In the genomic region with DNA sequence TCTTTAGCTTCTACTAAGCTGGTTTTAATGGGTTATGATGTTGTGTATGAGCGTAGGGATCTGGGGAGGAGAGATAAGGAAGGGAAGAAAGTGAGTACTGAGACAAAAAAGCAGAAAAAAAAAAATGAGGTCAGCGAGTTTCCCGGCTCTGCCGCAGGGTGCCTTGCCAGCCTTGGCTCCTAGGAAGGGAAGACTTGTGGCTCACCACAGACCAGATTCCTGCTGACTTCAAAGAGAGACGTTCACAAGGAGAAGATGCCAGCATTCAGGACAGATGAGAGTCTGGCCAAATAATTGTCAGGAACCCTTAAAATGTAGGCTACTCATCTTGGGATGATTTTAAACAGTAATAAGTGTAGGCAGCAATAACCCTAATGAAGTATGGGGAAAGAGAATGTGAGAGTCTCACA, we compare ENCODE assay signal across 9 cellular contexts. TPM values are rescaled to one million over a fixed set of nuclear protein-coding genes. Genes with fewer than 3 reads are reported as not detected.
DNase-seq lines count a peak whose midpoint lies in the region; ATAC-seq, FAIRE-seq and TF ChIP-seq lines count a peak whose summit lies in the region.
"Had no signal": no experiment of that assay in that cellular context is flagged by ENCODE, and none has a peak within 500 bp of the region (broad histone marks: within the 10 kb centered on the region; RNA-seq: fewer than 3 reads in every experiment).

No MANE protein-coding gene starts in this region.

- H3K4me2 ChIP-seq in KMS-11 = peak overlapping the region; percentile 29

- H3K27me3 ChIP-seq in KMS-11 (ENCODE audit: insufficient read depth, low read depth) (no peaks in the 10 kb centered on the region), bronchial epithelial cell (ENCODE audit: control insufficient read depth, insufficient read depth, low read length) (no peaks in the 10 kb centered on the region), right lobe of liver (no peaks in the 10 kb centered on the region), upper lobe of left lung (no peaks in the 10 kb centered on the region)

- intact Hi-C loops in right lobe of liver (cut with DNase I) = no loop called here

- H4K20me1 ChIP-seq in KMS-11 (ENCODE audit: insufficient read depth) = no peaks in the 10 kb centered on the region

- H3K4me1 ChIP-seq in KMS-11 (ENCODE audit: low read depth, poor library complexity, severe bottlenecking) (peaks cover 28% of the 10 kb centered on the region), right lobe of liver (peaks cover 0 to 39% (median 19%) of the 10 kb centered on the region in 4 donors), upper lobe of left lung (peaks cover 19 to 35% (median 26%) of the 10 kb centered on the region in 4 donors)

- H3K36me3 ChIP-seq in KMS-11 (ENCODE audit: insufficient read depth) (no peaks in the 10 kb centered on the region), bronchial epithelial cell (ENCODE audit: control insufficient read depth, insufficient read depth, low read length) (no peaks in the 10 kb centered on the region), right lobe of liver (no peaks in the 10 kb centered on the region), upper lobe of left lung (no peaks in the 10 kb centered on the region)

- 12% methylated on average over 5 of the region's 5 CpGs for WGBS in right lobe of liver (ENCODE audit: insufficient coverage, low coverage, low lambda C conversion rate, missing lambda C conversion rate)
- WGBS in upper lobe of left lung, 2 donors = 56 to 57% methylated on average over 5 of the region's 5 CpGs

- H3K4me3 ChIP-seq in KMS-11 (IDR thresholded peaks at IDR 0.05; ENCODE audit: insufficient read depth, low read depth, low read length) (no peak overlapping the region), bronchial epithelial cell (ENCODE audit: low read depth, low read length) (no peak overlapping the region), right lobe of liver (no peak overlapping the region), upper lobe of left lung (no peak overlapping the region)

- TF ChIP-seq EP300 in upper lobe of left lung (IDR thresholded peaks at IDR 0.05) = no peak

- TF ChIP-seq CTCF in KMS-11 (conservative IDR thresholded peaks at IDR 0.05; ENCODE audit: low read depth, low read length) (no peak), bronchial epithelial cell (IDR thresholded peaks at IDR 0.05; ENCODE audit: insufficient read depth, low read length, severe bottlenecking) (no peak), right lobe of liver (IDR thresholded peaks at IDR 0.05) (no peak), upper lobe of left lung (IDR thresholded peaks at IDR 0.05) (no peak)

- H3K9me3 ChIP-seq in right lobe of liver (no peaks in the 10 kb centered on the region), upper lobe of left lung (no peaks in the 10 kb centered on the region)

- no peak for FAIRE-seq in bronchial epithelial cell (lab: Jason Lieb, UNC)

- H3K9ac ChIP-seq in KMS-11 = no peak overlapping the region

- no peak overlapping the region for H3K27ac ChIP-seq in KMS-11
- H3K27ac ChIP-seq in right lobe of liver = peak overlapping the region; percentile 48 to 77 (median 55)
- H3K27ac ChIP-seq in upper lobe of left lung = peak overlapping the region in 3 of 4 donors; percentile 36 to 80 (median 37)

- peak; percentile 39 to 49 (median 41) for ATAC-seq in right lobe of liver
- peak in 1 of 2 donors; percentile 87 for ATAC-seq in upper lobe of left lung (ENCODE audit: low FRiP score in 2 of 2)
- no peak for ATAC-seq in HG03097 (IDR thresholded peaks at IDR 0.05; ENCODE audit: low FRiP score, unreplicated experiment)
- no peak for ATAC-seq in HG02938 (IDR thresholded peaks at IDR 0.05; ENCODE audit: unreplicated experiment)

- DNase-seq in bronchial epithelial cell (ENCODE audit: low read depth) = peak; percentile 11
- no peak for DNase-seq in right lobe of liver
- DNase-seq in upper lobe of left lung = peak in 1 of 2 donors; percentile 8
- DNase-seq in activated CD4-positive, CD25-positive, alpha-beta regulatory T cell (lab: John Stamatoyannopoulos, UW) = no peak
- no peak for DNase-seq in NK-92 (lab: John Stamatoyannopoulos, UW; ENCODE audit: unreplicated experiment)
- DNase-seq: SHP77 treated with DMSO at 0.1 percent for 48 hours had no signal

- TF ChIP-seq POLR2A in right lobe of liver (IDR thresholded peaks at IDR 0.05) (no peak), upper lobe of left lung (IDR thresholded peaks at IDR 0.05) (no peak)

- no peaks in the 10 kb centered on the region for H3K79me2 ChIP-seq in KMS-11 (ENCODE audit: insufficient read depth, low read depth)

- H2AFZ ChIP-seq in KMS-11 (ENCODE audit: low read depth) = no peak overlapping the region

RNA-seq across cellular contexts. Expression of gene FAS, which starts 11.4 kb away (rescaled TPM):
- 19.6 and 36.1 TPM in 2 replicates for total RNA-seq in bronchial epithelial cell
- total RNA-seq in right lobe of liver = 10 to 100 TPM in 5 of 6 experiments, 1 to 10 TPM in 1; 9.0 to 22.3 (median 18.9) TPM
- total RNA-seq in upper lobe of left lung = 10 to 100 TPM; 30.1 to 80.3 (median 44.4) TPM

RNA-seq across cellular contexts. Expression of gene ACTA2, which starts 26.6 kb away (rescaled TPM):
- 2.2 and 9.0 TPM in 2 replicates for total RNA-seq in bronchial epithelial cell
- total RNA-seq in right lobe of liver = 100 to 1,000 TPM in 2 of 6 experiments, 10 to 100 TPM in 4; 15.0 to 127 (median 80.7) TPM
- total RNA-seq in upper lobe of left lung = 100 to 1,000 TPM in 5 of 6 donors, 10 to 100 TPM in 1; 94.3 to 328 (median 186) TPM

Comparison
In these comparisons a context has a peak if more than half of its experiments do, and no peak if none do; other contexts are left out.
1. ATAC-seq: peak in right lobe of liver (4 of 4); none in HG03097 (single experiment) and HG02938 (single experiment).